Comparison of ENCODE assay signal across 19 cellular contexts in the genomic region with DNA sequence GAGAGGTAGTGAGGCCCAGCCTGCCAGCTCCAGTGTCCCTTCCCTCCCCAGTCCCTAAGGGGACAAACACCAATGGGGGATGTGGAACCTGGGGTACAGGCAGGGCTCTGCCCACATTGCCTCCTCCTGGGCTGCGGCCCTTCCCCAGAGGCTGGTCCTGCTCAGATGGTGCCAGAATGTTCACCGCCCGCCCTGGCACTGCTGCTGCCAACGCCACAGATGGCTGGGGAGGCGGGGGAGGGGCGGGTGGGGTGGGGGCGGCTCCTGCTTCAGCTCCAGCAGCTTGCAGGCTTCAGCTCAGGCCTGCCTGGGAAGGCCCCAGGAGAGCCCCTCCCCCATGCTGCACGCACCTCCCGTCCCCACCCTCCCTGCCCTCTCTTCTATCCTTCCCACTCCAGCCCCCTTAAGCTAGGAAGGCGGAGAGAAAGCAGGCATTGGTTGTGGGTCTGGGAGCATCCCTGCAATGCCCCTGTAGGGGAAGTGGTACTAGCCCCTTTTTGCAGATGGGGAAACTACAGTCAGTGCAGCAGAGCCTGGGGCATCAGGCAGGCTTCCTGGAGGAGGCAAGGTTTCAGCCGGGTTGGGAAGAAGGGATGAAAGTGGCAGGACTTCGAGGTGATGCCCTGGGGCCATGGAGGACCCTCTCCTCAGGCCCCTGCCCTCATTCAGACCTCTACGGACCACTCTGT. TPM values are rescaled to one million over a fixed set of nuclear protein-coding genes. Genes with fewer than 3 reads are reported as not detected.
DNase-seq lines count a peak whose midpoint lies in the region; ATAC-seq and TF ChIP-seq lines count a peak whose summit lies in the region.
"Had no signal": no experiment of that assay in that cellular context is flagged by ENCODE, and none has a peak within 500 bp of the region (broad histone marks: within the 10 kb centered on the region; RNA-seq: fewer than 3 reads in every experiment).

No MANE protein-coding gene starts in this region.

- H3K4me1 ChIP-seq in heart right ventricle (peaks cover 2 to 18% (median 10%) of the 10 kb centered on the region in 9 donors), right cardiac atrium (ENCODE audit: control insufficient read depth, insufficient read depth, low read length) (no peaks in the 10 kb centered on the region), upper lobe of right lung (peaks cover 6% of the 10 kb centered on the region)
- H3K4me1 ChIP-seq: ascending aorta had no signal

- ATAC-seq in Right ventricle myocardium superior (ENCODE audit: poor library complexity) (no peak), heart right ventricle (no peak), right cardiac atrium (no peak), upper lobe of right lung (no peak), HG02981 (IDR thresholded peaks at IDR 0.05; ENCODE audit: unreplicated experiment) (no peak), GM21360 (IDR thresholded peaks at IDR 0.05; ENCODE audit: unreplicated experiment) (no peak)
- ATAC-seq: activated T-helper 17 cell treated with anti-CD3 and anti-CD28 coated beads, Interleukin-2, amount 50 U/mL, for 72 hours; mucosa of descending colon had no signal

- H3K36me3 ChIP-seq in heart right ventricle, result no peaks in the 10 kb centered on the region
- H3K36me3 ChIP-seq in upper lobe of right lung, result no peaks in the 10 kb centered on the region
- H3K36me3 ChIP-seq: ascending aorta had no signal

- no peak overlapping the region for H3K27ac ChIP-seq in heart right ventricle
- no peak overlapping the region for H3K27ac ChIP-seq in right cardiac atrium (ENCODE audit: low read length)
- H3K27ac ChIP-seq in upper lobe of right lung, result no peak overlapping the region
- H3K27ac ChIP-seq: ascending aorta, SK-N-MC had no signal

- H3K27me3 ChIP-seq in heart right ventricle, result peaks cover 0 to 81% (median 63%) of the 10 kb centered on the region in 7 donors
- H3K27me3 ChIP-seq in right cardiac atrium (ENCODE audit: control insufficient read depth, insufficient read depth), result no peaks in the 10 kb centered on the region
- H3K27me3 ChIP-seq in upper lobe of right lung, result peaks cover 40% of the 10 kb centered on the region

- peak; percentile 22 for DNase-seq in Right ventricle myocardium superior
- DNase-seq in heart right ventricle, result no peak
- DNase-seq in NCI-H82 (lab: John Stamatoyannopoulos, UW), result peak; percentile 69
- peak; percentile 2 to 37 (median 33) for DNase-seq in right cardiac atrium
- DNase-seq in upper lobe of right lung, result peak; percentile 30
- DNase-seq in HCEC 1CT, result no peak
- DNase-seq: COR-L47, cortex of kidney, erythroblast, HFFc6, islet precursor cell, MV-4-11, NCI-H226 had no signal

- 67 to 76% methylated on average over 7 to 13 of the region's 13 CpGs for WGBS in heart right ventricle, 2 donors
- 64% methylated on average over 13 of the region's 13 CpGs for WGBS in right cardiac atrium

- H3K9me3 ChIP-seq in heart right ventricle (no peaks in the 10 kb centered on the region), right cardiac atrium (ENCODE audit: control insufficient read depth, low read length) (no peaks in the 10 kb centered on the region), upper lobe of right lung (no peaks in the 10 kb centered on the region)
- H3K9me3 ChIP-seq: ascending aorta, mucosa of descending colon had no signal

- TF ChIP-seq CTCF in heart right ventricle (IDR thresholded peaks at IDR 0.05), result no peak
- no peak for TF ChIP-seq CTCF in upper lobe of right lung (IDR thresholded peaks at IDR 0.05)

- intact Hi-C loops in Right ventricle myocardium superior (cut with DNase I), result no loop called here
- intact Hi-C loops in heart right ventricle (cut with DNase I), result no loop called here
- intact Hi-C loops in right cardiac atrium (cut with DNase I), result no loop called here
- intact Hi-C loops in upper lobe of right lung (cut with DNase I), result no loop called here

- no peak overlapping the region for H3K4me3 ChIP-seq in heart right ventricle
- no peak overlapping the region for H3K4me3 ChIP-seq in right cardiac atrium (ENCODE audit: low read length)
- H3K4me3 ChIP-seq in upper lobe of right lung, result no peak overlapping the region
- H3K4me3 ChIP-seq: ascending aorta, mucosa of descending colon, SK-N-MC had no signal

RNA-seq across cellular contexts. Expression of a gene that starts 2.0 kb away (rescaled TPM):
- total RNA-seq in Right ventricle myocardium superior (0.46 TPM), heart right ventricle (1 to 10 TPM in 5 of 10 donors, under 1 TPM in 5; 0.30 to 4.3 (median 1.1) TPM), right cardiac atrium (1 to 10 TPM; 1.4 to 2.7 (median 2.0) TPM), upper lobe of right lung (1.5 TPM)
- polyA plus RNA-seq in heart right ventricle (under 1 TPM; 0.20 to 0.51 TPM), right cardiac atrium (1.4 TPM)

Comparison
In these comparisons a context has a peak if more than half of its experiments do, and no peak if none do; other contexts are left out.
1. DNase-seq: peak in Right ventricle myocardium superior (single experiment), NCI-H82 (single experiment), right cardiac atrium (3 of 3) and upper lobe of right lung (single experiment); none in heart right ventricle (0 of 2) and HCEC 1CT (single experiment).